In genomic region chr1:118225471-118225870, GRCh38 we compare ENCODE assay signal across 30 cellular contexts. TPM values are rescaled to one million over a fixed set of nuclear protein-coding genes. Genes with fewer than 3 reads are reported as not detected.
"Had no signal": no experiment of that assay in that cellular context is flagged by ENCODE, and none has a peak within 500 bp of the region (broad histone marks: within the 10 kb centered on the region; RNA-seq: fewer than 3 reads in every experiment).

No MANE protein-coding gene starts in this region.

- H3K4me3 ChIP-seq: colonic mucosa, coronary artery, dorsolateral prefrontal cortex, esophagus muscularis mucosa, esophagus squamous epithelium, gastrocnemius medialis, gastroesophageal sphincter, heart left ventricle, heart right ventricle had no signal

- H3K4me1 ChIP-seq: colonic mucosa, esophagus muscularis mucosa, esophagus squamous epithelium, foreskin keratinocyte, gastroesophageal sphincter, heart left ventricle, heart right ventricle had no signal

- DNase-seq: colonic mucosa; cortex of kidney; dermis blood vessel endothelial cell; dorsolateral prefrontal cortex; effector CD4-positive, alpha-beta T cell; effector CD8-positive, alpha-beta T cell; effector memory CD4-positive, alpha-beta T cell; effector memory CD8-positive, alpha-beta T cell; endodermal cell; erythroblast; esophagus squamous epithelium; foreskin fibroblast; foreskin keratinocyte; foreskin melanocyte; gastrocnemius medialis; glutamatergic neuron; head of caudate nucleus; heart left ventricle; heart right ventricle had no signal

- FAIRE-seq: colon, endometrium, endothelial cell of umbilical vein, frontal cortex had no signal

- H3K36me3 ChIP-seq: colonic mucosa, esophagus muscularis mucosa, esophagus squamous epithelium, gastrocnemius medialis, gastroesophageal sphincter, heart left ventricle, heart right ventricle had no signal

- H3K27ac ChIP-seq: colonic mucosa, coronary artery, dorsolateral prefrontal cortex, epithelial cell of prostate, esophagus muscularis mucosa, esophagus squamous epithelium, foreskin keratinocyte, gastrocnemius medialis, gastroesophageal sphincter, heart left ventricle, heart right ventricle had no signal

- H3K9me3 ChIP-seq: colonic mucosa, esophagus muscularis mucosa, esophagus squamous epithelium, gastrocnemius medialis, gastroesophageal sphincter had no signal

- ATAC-seq: effector memory CD8-positive, alpha-beta T cell; esophagus mucosa; foreskin keratinocyte; gastrocnemius medialis; gastroesophageal sphincter; heart left ventricle; heart right ventricle had no signal

- H3K27me3 ChIP-seq: colonic mucosa, esophagus muscularis mucosa, esophagus squamous epithelium, gastrocnemius medialis, gastroesophageal sphincter, heart left ventricle, heart right ventricle had no signal

RNA-seq across cellular contexts. Expression of gene SPAG17, which starts 40.4 kb away (rescaled TPM):
- total RNA-seq: colonic mucosa, dermis microvascular lymphatic vessel endothelial cell, endothelial cell of umbilical vein, fibroblast of villous mesenchyme, gastrocnemius medialis had no signal
- polyA plus RNA-seq: endothelial cell of umbilical vein, heart left ventricle had no signal
